In genomic region chr1:115156826-115157468, GRCh38 we compare ENCODE assay signal across 1 cellular context.
TF ChIP-seq lines count a peak whose summit lies in the region.

No MANE protein-coding gene starts in this region.

TF ChIP-seq in HepG2, 621 proteins besides CTCF, POLR2A, EP300 and RAD21 (continued from another document):
- TF ChIP-seq ZNF766 (CRISPR knock-in tag; IDR thresholded peaks at IDR 0.05; ENCODE audit: borderline replicate concordance) (no peak), REST (IDR thresholded peaks at IDR 0.05; ENCODE audit: borderline replicate concordance in 1 of 2, low read depth in 1 of 2, low read length in 2 of 2) (no peak), MIER3 (CRISPR knock-in tag; IDR thresholded peaks at IDR 0.05; ENCODE audit: borderline replicate concordance) (no peak), JUND (CRISPR knock-in tag; IDR thresholded peaks at IDR 0.05) (no peak), POLR2AphosphoS5 (IDR thresholded peaks at IDR 0.05; ENCODE audit: low read depth, low read length) (no peak), GTF3A (CRISPR knock-in tag; conservative IDR thresholded peaks at IDR 0.05) (no peak)
